ENCODE assay signal across 20 cellular contexts in genomic region chr12:67919406-67919805, GRCh38.
A peak's percentile ranks its signal among the peaks of the same experiment; 100 is the strongest.
DNase-seq lines count a peak whose midpoint lies in the region; ATAC-seq, FAIRE-seq and TF ChIP-seq lines count a peak whose summit lies in the region.
"Had no signal": no experiment of that assay in that cellular context is flagged by ENCODE, and none has a peak within 500 bp of the region (broad histone marks: within the 10 kb centered on the region; RNA-seq: fewer than 3 reads in every experiment).

No MANE protein-coding gene starts in this region.

- ATAC-seq in A549 (peak in 1 of 2 experiments; percentile 53; a peak in 2 of 6 replicates), T-helper 17 cell (no peak)
- no peak for ATAC-seq in CD8-positive, alpha-beta T cell
- ATAC-seq: stimulated activated effector memory CD8-positive, alpha-beta T cell treated with anti-CD3 and anti-CD28 coated beads, Interleukin-12 subunit alpha, Interleukin-12 subunit beta, amount 100 ng/mL, for 72 hours; T-cell had no signal

- H3K9me3 Mint-ChIP-seq in CD8-positive, alpha-beta T cell, result no peaks in the 10 kb centered on the region
- H3K9me3 Mint-ChIP-seq: stimulated activated effector memory CD8-positive, alpha-beta T cell treated with anti-CD3 and anti-CD28 coated beads, Interleukin-12 subunit alpha, Interleukin-12 subunit beta, amount 100 ng/mL, for 72 hours; T-cell had no signal

- H3K9ac ChIP-seq in adipocyte (ENCODE audit: low read length), result no peak overlapping the region

- no peaks in the 10 kb centered on the region for H3K36me3 ChIP-seq in adipocyte (ENCODE audit: control insufficient read depth, insufficient read depth, low read length, severe bottlenecking)
- no peaks in the 10 kb centered on the region for H3K36me3 ChIP-seq in CD8-positive, alpha-beta T cell (ENCODE audit: insufficient read depth, low read length)
- H3K36me3 ChIP-seq: left ventricle myocardium inferior, ovary, tibial artery had no signal

- peaks cover 22% of the 10 kb centered on the region for H3K27me3 Mint-ChIP-seq in T-helper 17 cell
- H3K27me3 Mint-ChIP-seq in CD8-positive, alpha-beta T cell (ENCODE audit: low read depth), result no peaks in the 10 kb centered on the region
- H3K27me3 Mint-ChIP-seq: T-cell had no signal

- no peak for TF ChIP-seq CTCF in A549 (IDR thresholded peaks at IDR 0.05)
- TF ChIP-seq CTCF in CD8-positive, alpha-beta T cell (IDR thresholded peaks at IDR 0.05), result no peak

- POLR2A ChIA-PET in A549 (lab: Yijun Ruan, JAX), result no interaction called here
- POLR2A ChIA-PET in CD8-positive, alpha-beta T cell (lab: Charles Lee), result no interaction called here

- peak overlapping the region; percentile 43; the same call in 2 of the 3 replicates for H3K4me2 ChIP-seq in A549

- 44% methylated on average over 2 of the region's 2 CpGs for WGBS in A549 (ENCODE audit: missing lambda C conversion rate)

- peak overlapping the region in 1 of 2 experiments; percentile 43; a peak in 1 of 6 replicates for H3K27ac ChIP-seq in A549
- no peak overlapping the region for H3K27ac ChIP-seq in CD8-positive, alpha-beta T cell (ENCODE audit: low read depth, low read length)
- H3K27ac ChIP-seq: coronary artery, left ventricle myocardium inferior, ovary, tibial artery had no signal

- H3K4me3 ChIP-seq in A549, result no peak overlapping the region
- H3K4me3 ChIP-seq in adipocyte (ENCODE audit: low read length), result no peak overlapping the region
- H3K4me3 ChIP-seq in CD8-positive, alpha-beta T cell (ENCODE audit: low read depth, low read length), result no peak overlapping the region
- H3K4me3 ChIP-seq: coronary artery, left ventricle myocardium inferior, ovary, skin epidermis, tibial artery had no signal

- no peak for TF ChIP-seq RAD21 in A549 (conservative IDR thresholded peaks at IDR 0.05 in 1 of 2, IDR thresholded peaks at IDR 0.05 in 1 of 2)

- CTCF ChIA-PET in A549 (lab: Yijun Ruan, JAX), result interaction anchor here (1.0 kb wide), 1 partner anchor 9 kb away, joined by 3 read pairs; no protein-coding TSS in a partner anchor
- CTCF ChIA-PET in CD8-positive, alpha-beta T cell (lab: Charles Lee), result no interaction called here

- H3K4me1 ChIP-seq in A549, result peaks cover 28% of the 10 kb centered on the region
- H3K4me1 ChIP-seq in adipocyte (ENCODE audit: control insufficient read depth, insufficient read depth, low read length), result peaks cover 32% of the 10 kb centered on the region
- H3K4me1 ChIP-seq in CD8-positive, alpha-beta T cell (ENCODE audit: insufficient read depth, low read length), result no peaks in the 10 kb centered on the region
- H3K4me1 ChIP-seq: left ventricle myocardium inferior, tibial artery had no signal

- H3K9me3 ChIP-seq in A549 (no peaks in the 10 kb centered on the region), adipocyte (ENCODE audit: control insufficient read depth, low read length) (no peaks in the 10 kb centered on the region), T-helper 17 cell (ENCODE audit: control insufficient read depth, low read length, poor library complexity, severe bottlenecking) (no peaks in the 10 kb centered on the region)
- H3K9me3 ChIP-seq in CD8-positive, alpha-beta T cell (ENCODE audit: low read length), result no peaks in the 10 kb centered on the region
- H3K9me3 ChIP-seq: Caco-2, left ventricle myocardium inferior, ovary, tibial artery had no signal

- TF ChIP-seq EP300 in A549 (IDR thresholded peaks at IDR 0.05), result no peak

- no peak overlapping the region for H3K4me3 Mint-ChIP-seq in T-helper 17 cell
- no peak overlapping the region for H3K4me3 Mint-ChIP-seq in CD8-positive, alpha-beta T cell
- H3K4me3 Mint-ChIP-seq: stimulated activated effector memory CD8-positive, alpha-beta T cell treated with anti-CD3 and anti-CD28 coated beads, Interleukin-12 subunit alpha, Interleukin-12 subunit beta, amount 100 ng/mL, for 72 hours; T-cell had no signal

- peaks cover 2% of the 10 kb centered on the region for H3K36me3 Mint-ChIP-seq in T-helper 17 cell (ENCODE audit: low read depth)
- H3K36me3 Mint-ChIP-seq in CD8-positive, alpha-beta T cell, result no peaks in the 10 kb centered on the region
- H3K36me3 Mint-ChIP-seq: stimulated activated effector memory CD8-positive, alpha-beta T cell treated with anti-CD3 and anti-CD28 coated beads, Interleukin-12 subunit alpha, Interleukin-12 subunit beta, amount 100 ng/mL, for 72 hours; T-cell had no signal

- DNase-seq in A549 (ENCODE audit: low read depth in 1 of 2, low spot score in 1 of 2) (no peak), HPDE6-E6E7 (ENCODE audit: extremely low spot score) (peak; percentile 60), adipocyte (ENCODE audit: low read depth) (peak; percentile 64), foreskin melanocyte (peak; percentile 34), T-helper 17 cell (no peak), AG08396 (ENCODE audit: low spot score) (no peak), NCI-H2029 (lab: John Stamatoyannopoulos, UW) (no peak)
- DNase-seq in CD8-positive, alpha-beta T cell, result no peak
- DNase-seq: activated effector memory CD4-positive, alpha-beta T cell treated with Interleukin-2 at 50 U/mL for 16 hours; Caco-2; hippocampal formation; left ventricle myocardium inferior; NCI-H2029 treated with DMSO at 0.1 percent for 48 hours; NCI-H526 treated with DMSO at 0.1 percent for 48 hours; ovary; T-cell; tibial artery had no signal

- intact Hi-C loops in CD8-positive, alpha-beta T cell (cut with DNase I, micrococcal nuclease), result no loop called here

- FAIRE-seq in A549 (lab: Jason Lieb, UNC), result no peak

- no peak for TF ChIP-seq POLR2A in A549 (IDR thresholded peaks at IDR 0.05; ENCODE audit: low read length)

- H3K27ac Mint-ChIP-seq in T-helper 17 cell, result no peak overlapping the region
- no peak overlapping the region for H3K27ac Mint-ChIP-seq in CD8-positive, alpha-beta T cell
- H3K27ac Mint-ChIP-seq: stimulated activated effector memory CD8-positive, alpha-beta T cell treated with anti-CD3 and anti-CD28 coated beads, Interleukin-12 subunit alpha, Interleukin-12 subunit beta, amount 100 ng/mL, for 72 hours; T-cell had no signal

- peaks cover 7% of the 10 kb centered on the region for H3K27me3 ChIP-seq in adipocyte (replicated peaks; ENCODE audit: control insufficient read depth, insufficient read depth, low read length)
- H3K27me3 ChIP-seq in CD8-positive, alpha-beta T cell (ENCODE audit: insufficient read depth, low read length), result no peaks in the 10 kb centered on the region
- H3K27me3 ChIP-seq: ovary, tibial artery had no signal

- H3K4me1 Mint-ChIP-seq in T-helper 17 cell, result peaks cover 8% of the 10 kb centered on the region
- no peaks in the 10 kb centered on the region for H3K4me1 Mint-ChIP-seq in CD8-positive, alpha-beta T cell (ENCODE audit: low read depth)
- H3K4me1 Mint-ChIP-seq: stimulated activated effector memory CD8-positive, alpha-beta T cell treated with anti-CD3 and anti-CD28 coated beads, Interleukin-12 subunit alpha, Interleukin-12 subunit beta, amount 100 ng/mL, for 72 hours had no signal

TF ChIP-seq in A549, 52 proteins besides CTCF, POLR2A, EP300 and RAD21:
- TF ChIP-seq USF2 (IDR thresholded peaks at IDR 0.05), result no peak
- 0 out of 2 replicates have a peak, but pooled peaks have one; percentile 8 for TF ChIP-seq FOSL2 (IDR thresholded peaks at IDR 0.05)
- TF ChIP-seq FOSL2 (CRISPR knock-in tag; IDR thresholded peaks at IDR 0.05), result peak; percentile 52; the same call in 1 of the 2 replicates
- peak; percentile 22 for TF ChIP-seq MAFK (IDR thresholded peaks at IDR 0.05; ENCODE audit: partially characterized antibody)
- no peak for TF ChIP-seq JUNB (IDR thresholded peaks at IDR 0.05)

Comparison
In these comparisons a context has a peak if more than half of its experiments do, and no peak if none do; other contexts are left out.
1. DNase-seq: peak in HPDE6-E6E7 (single experiment), adipocyte (single experiment) and foreskin melanocyte (single experiment); none in A549 (0 of 2), T-helper 17 cell (0 of 3), AG08396 (single experiment), NCI-H2029 (single experiment) and CD8-positive, alpha-beta T cell (0 of 7).